Comparison of ENCODE assay signal across 9 cellular contexts in genomic region chr11:19094859-19095258, GRCh38. TPM values are rescaled to one million over a fixed set of nuclear protein-coding genes. Genes with fewer than 3 reads are reported as not detected.
"Had no signal": no experiment of that assay in that cellular context is flagged by ENCODE, and none has a peak within 500 bp of the region (broad histone marks: within the 10 kb centered on the region; RNA-seq: fewer than 3 reads in every experiment).

No MANE protein-coding gene starts in this region.

- H3K27ac ChIP-seq: GM23248 had no signal

- ATAC-seq: HCT116, K562 had no signal

- DNase-seq: GM23248, GOT3, H7, IMR-90, KG1 had no signal

- H2AFZ ChIP-seq: GM23248 had no signal

- H3K9ac ChIP-seq: GM23248 had no signal

- H3K4me3 ChIP-seq: GM23248, K562 had no signal

RNA-seq across cellular contexts. Expression of gene MRGPRX2, which starts 34.3 kb away (rescaled TPM):
- total RNA-seq: GM23248, H4, H7, HT-29, IMR-90, K562 had no signal
